ENCODE assay signal across 8 cellular contexts in genomic region chr10:73495884-73496674, GRCh38. TPM values are rescaled to one million over a fixed set of nuclear protein-coding genes. Genes with fewer than 3 reads are reported as not detected.
DNase-seq lines count a peak whose midpoint lies in the region; ATAC-seq and TF ChIP-seq lines count a peak whose summit lies in the region.

Gene PPP3CB (minus strand): TSS chr10:73496024. CDS start chr10:73495889, 135 bp downstream.

- TF ChIP-seq CTCF in cardiac muscle cell (IDR thresholded peaks at IDR 0.05; ENCODE audit: low read depth, low read length): no peak
- no peak for TF ChIP-seq CTCF in parathyroid adenoma (IDR thresholded peaks at IDR 0.05)
- no peak for TF ChIP-seq CTCF in tibial artery (IDR thresholded peaks at IDR 0.05)

- H3K79me2 ChIP-seq in parathyroid adenoma: peaks cover 26% of the 10 kb centered on the region

- DNase-seq in GM04504 (ENCODE audit: low read depth) (peak; percentile 92), NCI-H1105 treated with DMSO at 0.1 percent for 48 hours (lab: John Stamatoyannopoulos, UW) (peak; percentile 77), SKM-1 treated with dmso at 0.1 percent for 144 hours (lab: John Stamatoyannopoulos, UW; ENCODE audit: unreplicated experiment) (peak; percentile 93), cardiac muscle cell (ENCODE audit: low read depth in 1 of 2, low spot score in 1 of 2) (peak; percentile 95 to 98), tibial artery (peak; percentile 92 to 95)
- peak; percentile 78 for DNase-seq in activated naive CD8-positive, alpha-beta T cell treated with anti-CD3 and anti-CD28 coated beads, Interleukin-2, amount 50 U/mL, for 16 hours (ENCODE audit: low read depth, low spot score)

- H3K4me3 ChIP-seq in cardiac muscle cell: peak within 1 kb of the TSS; percentile 54
- peak within 1 kb of the TSS; percentile 87 for H3K4me3 ChIP-seq in parathyroid adenoma (ENCODE audit: low read depth, low read length)
- peak within 1 kb of the TSS; percentile 68 to 98 for H3K4me3 ChIP-seq in tibial artery

- peak within 1 kb of the TSS; percentile 94 for H3K9ac ChIP-seq in parathyroid adenoma

- H3K9me3 ChIP-seq in cardiac muscle cell (ENCODE audit: low read depth) (no peaks in the 10 kb centered on the region), parathyroid adenoma (ENCODE audit: control insufficient read depth, low read length) (no peaks in the 10 kb centered on the region), tibial artery (no peaks in the 10 kb centered on the region)

- peak within 1 kb of the TSS; percentile 98 for H3K4me2 ChIP-seq in parathyroid adenoma (ENCODE audit: low read length)

- ATAC-seq in HG02642 (IDR thresholded peaks at IDR 0.05; ENCODE audit: poor library complexity, unreplicated experiment): peak; percentile 71

- peaks cover 19% of the 10 kb centered on the region for H3K4me1 ChIP-seq in cardiac muscle cell (ENCODE audit: low read depth)
- H3K4me1 ChIP-seq in parathyroid adenoma: no peaks in the 10 kb centered on the region
- H3K4me1 ChIP-seq in tibial artery: peaks cover 0 to 44% (median 30%) of the 10 kb centered on the region in 4 donors

- H3K27me3 ChIP-seq in cardiac muscle cell (no peaks in the 10 kb centered on the region), parathyroid adenoma (ENCODE audit: control insufficient read depth, insufficient read depth, low read length) (no peaks in the 10 kb centered on the region), tibial artery (no peaks in the 10 kb centered on the region)

- H2AFZ ChIP-seq in parathyroid adenoma: peak within 1 kb of the TSS; percentile 79

- H3K27ac ChIP-seq in cardiac muscle cell (peak within 1 kb of the TSS; percentile 99), parathyroid adenoma (peak within 1 kb of the TSS; percentile 87), tibial artery (peak within 1 kb of the TSS; percentile 93 to 94)

- H3K36me3 ChIP-seq in cardiac muscle cell: peaks cover 8% of the 10 kb centered on the region
- no peaks in the 10 kb centered on the region for H3K36me3 ChIP-seq in parathyroid adenoma (ENCODE audit: control insufficient read depth, insufficient read depth, low read length)
- peaks cover 21 to 36% (median 30%) of the 10 kb centered on the region in 3 donors for H3K36me3 ChIP-seq in tibial artery

- intact Hi-C loops in tibial artery (cut with DNase I; ENCODE audit: low total_unique reads): no loop called here

RNA-seq across cellular contexts. Expression of gene PPP3CB, which starts in this region (rescaled TPM):
- total RNA-seq in cardiac muscle cell: 22.6 and 45.2 TPM in 2 replicates
- 13.3 and 14.3 TPM in 2 replicates for polyA plus RNA-seq in cardiac muscle cell

Comparison
In these comparisons a context has a peak if more than half of its experiments do, and no peak if none do; other contexts are left out.
1. Peak in every context shown above with its lines: DNase-seq, ATAC-seq, H3K4me3 ChIP-seq and H3K27ac ChIP-seq.